In the genomic region with DNA sequence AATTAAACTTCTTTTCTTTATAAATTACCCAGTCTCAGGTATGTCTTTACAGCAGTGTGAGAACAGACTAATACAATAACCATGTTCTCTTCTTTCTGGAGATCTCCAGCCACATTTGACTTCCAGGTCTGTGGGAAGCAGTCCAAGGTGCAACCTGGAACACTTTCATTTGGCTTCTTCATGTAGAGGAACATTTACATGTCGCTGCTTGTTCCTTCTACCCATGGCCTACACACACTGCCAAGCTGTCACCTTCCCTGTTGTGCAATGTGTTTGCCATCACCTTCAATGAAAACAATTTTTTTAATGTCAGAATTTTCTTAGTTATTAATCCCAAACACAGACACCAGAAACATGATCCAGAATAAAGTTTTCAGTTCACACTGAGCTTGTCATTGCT, we compare ENCODE assay signal across 21 cellular contexts.
A peak's percentile ranks its signal among the peaks of the same experiment; 100 is the strongest.
DNase-seq lines count a peak whose midpoint lies in the region; ATAC-seq and TF ChIP-seq lines count a peak whose summit lies in the region.
"Had no signal": no experiment of that assay in that cellular context is flagged by ENCODE, and none has a peak within 500 bp of the region (broad histone marks: within the 10 kb centered on the region; RNA-seq: fewer than 3 reads in every experiment).

No MANE protein-coding gene starts in this region.

- no peak for TF ChIP-seq POLR2A in esophagus squamous epithelium (IDR thresholded peaks at IDR 0.05)
- TF ChIP-seq POLR2A in suprapubic skin (IDR thresholded peaks at IDR 0.05): no peak

- no peak for DNase-seq in activated T-cell treated with anti-CD3 and anti-CD28 coated beads, Interleukin-2, amount 50 U/mL, for 72 hours
- no peak for DNase-seq in activated T-cell treated with anti-CD3 and anti-CD28 coated beads, Interleukin-2, amount 50 U/mL, for 48 hours
- DNase-seq in activated naive CD8-positive, alpha-beta T cell treated with anti-CD3 and anti-CD28 coated beads, Interleukin-2, amount 10 ng/mL, durations not matched to agents 7 days and 5 days: no peak
- DNase-seq in esophagus squamous epithelium (lab: John Stamatoyannopoulos, UW): no peak
- DNase-seq in suprapubic skin (ENCODE audit: low spot score in 2 of 2): no peak
- no peak for DNase-seq in Right ventricle myocardium inferior (ENCODE audit: missing footprints)
- DNase-seq: ACHN; erythroblast; HFFc6; NCI-H146; NCI-H748 treated with DMSO at 0.1 percent for 48 hours; nephron progenitor cell; OCI-M1; SHP77; stimulated activated CD4-positive, alpha-beta T cell treated with anti-CD3 and anti-CD28 coated beads, Interleukin-15, amount 100 ng/mL, for 24 hours had no signal

- ATAC-seq in activated T-cell treated with anti-CD3 and anti-CD28 coated beads, Interleukin-2, amount 50 U/mL, for 72 hours (replicated peaks in 1 of 2): no peak
- no peak for ATAC-seq in activated naive CD8-positive, alpha-beta T cell treated with anti-CD3 and anti-CD28 coated beads, Interleukin-2, amount 10 ng/mL, durations not matched to agents 7 days and 5 days (ENCODE audit: low read depth)
- ATAC-seq in Right ventricle myocardium inferior (no peak), HG03439 (IDR thresholded peaks at IDR 0.05; ENCODE audit: unreplicated experiment) (no peak), HG02970 (IDR thresholded peaks at IDR 0.05; ENCODE audit: low FRiP score, unreplicated experiment) (no peak)
- ATAC-seq: sciatic nerve had no signal

- no peaks in the 10 kb centered on the region for H3K27me3 Mint-ChIP-seq in activated T-cell treated with anti-CD3 and anti-CD28 coated beads, Interleukin-2, amount 50 U/mL, for 72 hours (ENCODE audit: low read depth)
- no peaks in the 10 kb centered on the region for H3K27me3 Mint-ChIP-seq in activated naive CD8-positive, alpha-beta T cell treated with anti-CD3 and anti-CD28 coated beads, Interleukin-2, amount 10 ng/mL, durations not matched to agents 7 days and 5 days

- peaks cover 14 to 40% of the 10 kb centered on the region in 2 donors for H3K36me3 Mint-ChIP-seq in activated T-cell treated with anti-CD3 and anti-CD28 coated beads, Interleukin-2, amount 50 U/mL, for 72 hours (ENCODE audit: insufficient read depth in 2 of 2)
- H3K36me3 Mint-ChIP-seq in activated naive CD8-positive, alpha-beta T cell treated with anti-CD3 and anti-CD28 coated beads, Interleukin-2, amount 10 ng/mL, durations not matched to agents 7 days and 5 days: peaks cover 66% of the 10 kb centered on the region

- H3K4me1 Mint-ChIP-seq in activated T-cell treated with anti-CD3 and anti-CD28 coated beads, Interleukin-2, amount 50 U/mL, for 72 hours (ENCODE audit: low read depth): peaks cover 56% of the 10 kb centered on the region
- H3K4me1 Mint-ChIP-seq in activated naive CD8-positive, alpha-beta T cell treated with anti-CD3 and anti-CD28 coated beads, Interleukin-2, amount 10 ng/mL, durations not matched to agents 7 days and 5 days: peaks cover 75% of the 10 kb centered on the region
- H3K4me1 Mint-ChIP-seq: IgD-negative memory B cell, nephron progenitor cell had no signal

- 26 to 56% methylated on average over 1 of the region's 1 CpG for WGBS in esophagus squamous epithelium, 2 donors
- WGBS in suprapubic skin: 68% methylated on average over 1 of the region's 1 CpG

- peaks cover 9 to 13% of the 10 kb centered on the region in 2 donors for H3K9me3 Mint-ChIP-seq in activated T-cell treated with anti-CD3 and anti-CD28 coated beads, Interleukin-2, amount 50 U/mL, for 72 hours
- peaks cover 9% of the 10 kb centered on the region for H3K9me3 Mint-ChIP-seq in activated naive CD8-positive, alpha-beta T cell treated with anti-CD3 and anti-CD28 coated beads, Interleukin-2, amount 10 ng/mL, durations not matched to agents 7 days and 5 days
- H3K9me3 Mint-ChIP-seq: HFFc6 had no signal

- intact Hi-C loops in esophagus squamous epithelium (cut with DNase I) (no loop called here), Right ventricle myocardium inferior (cut with DNase I) (no loop called here)

- H3K27ac ChIP-seq in esophagus squamous epithelium (peak overlapping the region; percentile 7 to 68 (median 43)), suprapubic skin (peak overlapping the region; percentile 41)
- H3K27ac ChIP-seq: cardiac muscle cell, VCaP had no signal

- H3K36me3 ChIP-seq in esophagus squamous epithelium (no peaks in the 10 kb centered on the region), suprapubic skin (no peaks in the 10 kb centered on the region)
- H3K36me3 ChIP-seq: cardiac muscle cell had no signal

- H3K4me3 ChIP-seq in esophagus squamous epithelium (no peak overlapping the region), suprapubic skin (no peak overlapping the region)
- H3K4me3 ChIP-seq: cardiac muscle cell had no signal

- H3K4me3 Mint-ChIP-seq in activated T-cell treated with anti-CD3 and anti-CD28 coated beads, Interleukin-2, amount 50 U/mL, for 72 hours: peak overlapping the region in 1 of 2 donors; percentile 12
- no peak overlapping the region for H3K4me3 Mint-ChIP-seq in activated naive CD8-positive, alpha-beta T cell treated with anti-CD3 and anti-CD28 coated beads, Interleukin-2, amount 10 ng/mL, durations not matched to agents 7 days and 5 days
- H3K4me3 Mint-ChIP-seq: HFFc6, IgD-negative memory B cell, nephron progenitor cell had no signal

- TF ChIP-seq CTCF in esophagus squamous epithelium (IDR thresholded peaks at IDR 0.05) (no peak), suprapubic skin (IDR thresholded peaks at IDR 0.05) (no peak)

- POLR2A ChIA-PET in activated naive CD8-positive, alpha-beta T cell treated with anti-CD3 and anti-CD28 coated beads, Interleukin-2, amount 10 ng/mL, durations not matched to agents 7 days and 5 days (lab: Charles Lee): interaction anchor here (1.0 kb wide), 1 partner anchor 41 kb away, joined by 4 read pairs; no protein-coding TSS in a partner anchor

- no peak for TF ChIP-seq EP300 in suprapubic skin (IDR thresholded peaks at IDR 0.05)

- H3K9me3 ChIP-seq in esophagus squamous epithelium (no peaks in the 10 kb centered on the region), suprapubic skin (no peaks in the 10 kb centered on the region)

- peak overlapping the region; percentile 49 for H3K27ac Mint-ChIP-seq in activated T-cell treated with anti-CD3 and anti-CD28 coated beads, Interleukin-2, amount 50 U/mL, for 72 hours
- H3K27ac Mint-ChIP-seq in activated naive CD8-positive, alpha-beta T cell treated with anti-CD3 and anti-CD28 coated beads, Interleukin-2, amount 10 ng/mL, durations not matched to agents 7 days and 5 days: peak overlapping the region; percentile 17
- H3K27ac Mint-ChIP-seq: HFFc6, IgD-negative memory B cell, nephron progenitor cell had no signal

- H3K4me1 ChIP-seq in esophagus squamous epithelium (peaks cover 7 to 90% (median 15%) of the 10 kb centered on the region in 3 donors), suprapubic skin (peaks cover 48% of the 10 kb centered on the region)

- H3K27me3 ChIP-seq in esophagus squamous epithelium (no peaks in the 10 kb centered on the region), suprapubic skin (no peaks in the 10 kb centered on the region)
- H3K27me3 ChIP-seq: cardiac muscle cell had no signal
